Comparison of ENCODE assay signal across 9 cellular contexts in the genomic region with DNA sequence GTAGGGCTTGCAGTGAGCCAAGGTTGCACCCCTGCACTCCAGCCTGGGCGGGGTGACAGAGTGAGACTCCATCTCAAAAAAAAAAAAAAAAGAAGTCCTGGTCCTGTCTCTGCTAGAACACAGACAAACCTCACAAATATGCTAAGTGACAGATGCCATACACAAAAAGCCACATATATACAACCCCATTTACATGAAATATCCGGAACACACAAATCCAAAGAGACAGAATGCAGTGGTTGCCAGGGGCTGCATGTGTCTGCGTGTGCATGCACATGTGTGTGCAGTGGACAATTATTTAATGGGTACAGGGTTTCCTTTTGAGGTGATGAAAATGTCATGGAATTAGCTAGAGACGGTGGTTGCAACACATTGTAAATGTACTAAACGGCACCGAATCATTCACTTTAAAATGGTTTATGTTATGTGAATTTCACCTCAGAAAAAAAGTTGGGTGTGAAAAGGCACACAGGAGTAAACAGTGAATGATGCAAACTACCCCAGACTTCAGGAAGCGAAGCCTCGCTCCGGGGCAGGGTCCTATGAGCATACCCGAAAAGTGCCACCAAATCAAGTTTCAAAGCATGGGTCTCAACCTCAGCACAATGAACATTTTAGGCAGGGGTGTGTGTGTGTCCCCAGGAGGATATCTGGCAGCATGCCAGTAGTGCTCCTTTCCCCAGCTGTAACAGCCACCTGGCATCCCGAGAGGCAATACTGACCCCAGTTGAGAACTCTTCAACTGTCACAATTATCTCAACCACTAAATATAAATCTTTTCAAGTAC. TPM values are rescaled to one million over a fixed set of nuclear protein-coding genes. Genes with fewer than 3 reads are reported as not detected.
A peak's percentile ranks its signal among the peaks of the same experiment; 100 is the strongest.
DNase-seq lines count a peak whose midpoint lies in the region; ATAC-seq and TF ChIP-seq lines count a peak whose summit lies in the region.
"Had no signal": no experiment of that assay in that cellular context is flagged by ENCODE, and none has a peak within 500 bp of the region (broad histone marks: within the 10 kb centered on the region; RNA-seq: fewer than 3 reads in every experiment).

No MANE protein-coding gene starts in this region.

- H3K27me3 ChIP-seq in SU-DHL-6 (ENCODE audit: low read length) = no peaks in the 10 kb centered on the region

- no peaks in the 10 kb centered on the region for H3K9me3 Mint-ChIP-seq in naive thymus-derived CD8-positive, alpha-beta T cell

- peak overlapping the region; percentile 56 for H3K9ac ChIP-seq in SU-DHL-6 (ENCODE audit: low read length)
- H3K9ac ChIP-seq: parathyroid adenoma had no signal

- H3K9me2 ChIP-seq in SU-DHL-6 (replicated peaks; ENCODE audit: insufficient read depth, low read length) = no peaks in the 10 kb centered on the region

- H3K79me2 ChIP-seq in SU-DHL-6 (ENCODE audit: insufficient read depth, low read length) = peaks cover 90% of the 10 kb centered on the region

- peaks cover 79% of the 10 kb centered on the region for H3F3A ChIP-seq in SU-DHL-6 (ENCODE audit: insufficient read depth)

- H2AFZ ChIP-seq in SU-DHL-6 (ENCODE audit: low read depth, low read length, severe bottlenecking) = no peak overlapping the region
- H2AFZ ChIP-seq: parathyroid adenoma had no signal

- TF ChIP-seq EP300 in Ishikawa (IDR thresholded peaks at IDR 0.05; ENCODE audit: borderline replicate concordance) = no peak

- peaks cover 32 to 78% (median 67%) of the 10 kb centered on the region in 4 donors for H3K4me1 Mint-ChIP-seq in naive thymus-derived CD8-positive, alpha-beta T cell

- H3K27me3 Mint-ChIP-seq in naive thymus-derived CD8-positive, alpha-beta T cell = no peaks in the 10 kb centered on the region

- no peaks in the 10 kb centered on the region for H4K20me1 ChIP-seq in SU-DHL-6 (ENCODE audit: low read depth, low read length)

- ATAC-seq in naive thymus-derived CD8-positive, alpha-beta T cell = no peak
- ATAC-seq in omental fat pad (ENCODE audit: low FRiP score) (no peak), HG02870 (IDR thresholded peaks at IDR 0.05; ENCODE audit: unreplicated experiment) (no peak)

- peak overlapping the region in 8 of 10 donors; percentile 31 to 80 (median 62) for H3K27ac Mint-ChIP-seq in naive thymus-derived CD8-positive, alpha-beta T cell

- POLR2A ChIA-PET in naive thymus-derived CD8-positive, alpha-beta T cell (lab: Charles Lee) = no interaction called here

- H3K4me2 ChIP-seq in SU-DHL-6 (ENCODE audit: low read depth, low read length, poor library complexity, severe bottlenecking) = peak overlapping the region; percentile 89

- no peaks in the 10 kb centered on the region for H3K9me3 ChIP-seq in SU-DHL-6 (ENCODE audit: insufficient read depth, low read length)

- no peaks in the 10 kb centered on the region for H3K36me3 ChIP-seq in SU-DHL-6 (ENCODE audit: low read length)

- no peak for TF ChIP-seq RAD21 in Ishikawa (IDR thresholded peaks at IDR 0.05; ENCODE audit: low read depth)

- peak overlapping the region in 4 of 10 donors; percentile 2 to 46 (median 10) for H3K4me3 Mint-ChIP-seq in naive thymus-derived CD8-positive, alpha-beta T cell

- TF ChIP-seq CTCF in GM12865 (IDR thresholded peaks at IDR 0.05; ENCODE audit: insufficient read depth, low read depth, low read length, missing control alignments) (no peak), SU-DHL-6 (IDR thresholded peaks at IDR 0.05; ENCODE audit: insufficient read depth, low read length, poor library complexity, severe bottlenecking) (no peak), omental fat pad (IDR thresholded peaks at IDR 0.05) (no peak)

- H3K27ac ChIP-seq in SU-DHL-6 (ENCODE audit: low read depth, low read length) = peak overlapping the region; percentile 92
- H3K27ac ChIP-seq: parathyroid adenoma had no signal

- no peak overlapping the region for H3K4me3 ChIP-seq in GM12865 (ENCODE audit: low read depth, low read length)
- peak overlapping the region; percentile 20 for H3K4me3 ChIP-seq in SU-DHL-6 (ENCODE audit: insufficient read depth, low read length, poor library complexity, severe bottlenecking)

- DNase-seq in GM12865 (ENCODE audit: low read depth) = peak; percentile 63
- no peak for DNase-seq in naive thymus-derived CD8-positive, alpha-beta T cell
- no peak for DNase-seq in omental fat pad (ENCODE audit: low spot score)
- DNase-seq in activated gamma-delta T cell treated with Interleukin-2 at 50 U/mL for 16 hours = no peak
- no peak for DNase-seq in GF-D8 (lab: John Stamatoyannopoulos, UW)

- peaks cover 0 to 33% (median 0%) of the 10 kb centered on the region in 3 donors for H3K36me3 Mint-ChIP-seq in naive thymus-derived CD8-positive, alpha-beta T cell

TF ChIP-seq in Ishikawa, 13 proteins besides CTCF, POLR2A, EP300 and RAD21:
- TF ChIP-seq TCF12 (IDR thresholded peaks at IDR 0.05; ENCODE audit: low read depth) (no peak), NFIC (IDR thresholded peaks at IDR 0.05) (peak; percentile 50; the same call in 1 of the 2 replicates), FOXM1 (IDR thresholded peaks at IDR 0.05; ENCODE audit: borderline replicate concordance, low read depth) (no peak), TEAD4 (IDR thresholded peaks at IDR 0.05) (no peak), YY1 (IDR thresholded peaks at IDR 0.05; ENCODE audit: low read depth) (no peak)
- TF ChIP-seq, protein P1, sequence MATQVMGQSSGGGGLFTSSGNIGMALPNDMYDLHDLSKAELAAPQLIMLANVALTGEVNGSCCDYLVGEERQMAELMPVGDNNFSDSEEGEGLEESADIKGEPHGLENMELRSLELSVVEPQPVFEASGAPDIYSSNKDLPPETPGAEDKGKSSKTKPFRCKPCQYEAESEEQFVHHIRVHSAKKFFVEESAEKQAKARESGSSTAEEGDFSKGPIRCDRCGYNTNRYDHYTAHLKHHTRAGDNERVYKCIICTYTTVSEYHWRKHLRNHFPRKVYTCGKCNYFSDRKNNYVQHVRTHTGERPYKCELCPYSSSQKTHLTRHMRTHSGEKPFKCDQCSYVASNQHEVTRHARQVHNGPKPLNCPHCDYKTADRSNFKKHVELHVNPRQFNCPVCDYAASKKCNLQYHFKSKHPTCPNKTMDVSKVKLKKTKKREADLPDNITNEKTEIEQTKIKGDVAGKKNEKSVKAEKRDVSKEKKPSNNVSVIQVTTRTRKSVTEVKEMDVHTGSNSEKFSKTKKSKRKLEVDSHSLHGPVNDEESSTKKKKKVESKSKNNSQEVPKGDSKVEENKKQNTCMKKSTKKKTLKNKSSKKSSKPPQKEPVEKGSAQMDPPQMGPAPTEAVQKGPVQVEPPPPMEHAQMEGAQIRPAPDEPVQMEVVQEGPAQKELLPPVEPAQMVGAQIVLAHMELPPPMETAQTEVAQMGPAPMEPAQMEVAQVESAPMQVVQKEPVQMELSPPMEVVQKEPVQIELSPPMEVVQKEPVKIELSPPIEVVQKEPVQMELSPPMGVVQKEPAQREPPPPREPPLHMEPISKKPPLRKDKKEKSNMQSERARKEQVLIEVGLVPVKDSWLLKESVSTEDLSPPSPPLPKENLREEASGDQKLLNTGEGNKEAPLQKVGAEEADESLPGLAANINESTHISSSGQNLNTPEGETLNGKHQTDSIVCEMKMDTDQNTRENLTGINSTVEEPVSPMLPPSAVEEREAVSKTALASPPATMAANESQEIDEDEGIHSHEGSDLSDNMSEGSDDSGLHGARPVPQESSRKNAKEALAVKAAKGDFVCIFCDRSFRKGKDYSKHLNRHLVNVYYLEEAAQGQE (IDR thresholded peaks at IDR 0.05; ENCODE audit: low read depth) = no peak
- TF ChIP-seq, protein P2, sequence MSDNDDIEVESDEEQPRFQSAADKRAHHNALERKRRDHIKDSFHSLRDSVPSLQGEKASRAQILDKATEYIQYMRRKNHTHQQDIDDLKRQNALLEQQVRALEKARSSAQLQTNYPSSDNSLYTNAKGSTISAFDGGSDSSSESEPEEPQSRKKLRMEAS (IDR thresholded peaks at IDR 0.05) = no peak

RNA-seq across cellular contexts. Expression of a gene that starts 48.3 kb away (rescaled TPM):
- 100 to 1,000 TPM; 231 to 232 TPM for total RNA-seq in naive thymus-derived CD8-positive, alpha-beta T cell
- 100 to 1,000 TPM in 2 of 3 donors, 10 to 100 TPM in 1; 45.9 to 107 (median 105) TPM for polyA plus RNA-seq in naive thymus-derived CD8-positive, alpha-beta T cell
- total RNA-seq in omental fat pad = 100 to 1,000 TPM; 104 to 175 (median 152) TPM
